27 cellular contexts compared by ENCODE assay signal in the genomic region with DNA sequence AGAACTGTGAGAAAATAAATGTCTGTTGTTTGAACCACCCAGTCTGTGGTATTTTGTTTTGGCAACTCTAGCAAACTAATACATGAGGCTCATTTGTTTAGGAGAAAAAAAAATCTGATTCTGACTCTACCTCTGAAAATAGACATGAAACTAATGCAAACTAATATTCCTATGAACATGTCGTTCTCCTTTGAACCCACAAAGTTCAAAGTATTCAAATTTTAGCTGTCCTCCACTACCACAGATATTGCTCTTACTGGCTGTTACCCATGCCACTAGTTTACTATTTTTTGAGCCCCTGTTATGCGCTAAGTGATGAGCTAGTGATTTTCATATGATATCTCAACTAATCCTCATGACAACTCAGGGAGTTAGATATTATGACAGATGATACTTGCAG. TPM values are rescaled to one million over a fixed set of nuclear protein-coding genes. Genes with fewer than 3 reads are reported as not detected.
DNase-seq lines count a peak whose midpoint lies in the region; ATAC-seq, FAIRE-seq and TF ChIP-seq lines count a peak whose summit lies in the region.
"Had no signal": no experiment of that assay in that cellular context is flagged by ENCODE, and none has a peak within 500 bp of the region (broad histone marks: within the 10 kb centered on the region; RNA-seq: fewer than 3 reads in every experiment).

No MANE protein-coding gene starts in this region.

- TF ChIP-seq POLR2A in lower leg skin (IDR thresholded peaks at IDR 0.05) = no peak

- H3K4me1 ChIP-seq in kidney (ENCODE audit: control insufficient read depth in 1 of 2, insufficient read depth in 1 of 2, low read depth in 1 of 2, low read length in 2 of 2) = no peaks in the 10 kb centered on the region
- H3K4me1 ChIP-seq: BE2C, HAP-1 had no signal

- WGBS in lower leg skin, 2 donors = 87 to 92% methylated on average over 2 of the region's 2 CpGs

- DNase-seq in GM12865 (ENCODE audit: low read depth) (peak; percentile 8), RPMI8226 (no peak), lower leg skin (ENCODE audit: low spot score in 2 of 2) (no peak), kidney (no peak), frontal cortex (ENCODE audit: low spot score in 2 of 2) (no peak)
- DNase-seq: BE2C; Calu3; CD4-positive, alpha-beta T cell; Kasumi-1; MM.1S; NCI-H1105; NCI-H1694; NCI-H510A treated with DMSO at 0.1 percent for 48 hours; Right ventricle myocardium superior; T-cell; T1000 had no signal

- H3K9me3 ChIP-seq in kidney (ENCODE audit: control insufficient read depth in 1 of 2, low read length in 2 of 2) = no peaks in the 10 kb centered on the region
- H3K9me3 ChIP-seq: BE2C, HAP-1 had no signal

- intact Hi-C loops in lower leg skin (cut with DNase I; ENCODE audit: low total_unique reads) (no loop called here), kidney (cut with DNase I) (no loop called here)

- H3K9ac ChIP-seq in kidney (ENCODE audit: low read length in 2 of 2) = no peak overlapping the region

- TF ChIP-seq CTCF in GM12865 (IDR thresholded peaks at IDR 0.05; ENCODE audit: insufficient read depth, low read depth, low read length, missing control alignments) (no peak), lower leg skin (IDR thresholded peaks at IDR 0.05) (no peak), kidney (IDR thresholded peaks at IDR 0.05; ENCODE audit: borderline replicate concordance, extremely low read depth, insufficient read depth) (no peak)

- ATAC-seq in GM19025 (IDR thresholded peaks at IDR 0.05; ENCODE audit: low read depth, unreplicated experiment) (peak; percentile 80), HG02678 (IDR thresholded peaks at IDR 0.05; ENCODE audit: unreplicated experiment) (peak; percentile 47), HG03025 (IDR thresholded peaks at IDR 0.05; ENCODE audit: low FRiP score, unreplicated experiment) (peak; percentile 59)
- ATAC-seq: Panc1, T-cell had no signal

- H3K36me3 ChIP-seq in kidney (ENCODE audit: control insufficient read depth in 1 of 2, insufficient read depth in 2 of 2, low read length in 2 of 2) = no peaks in the 10 kb centered on the region
- H3K36me3 ChIP-seq: BE2C, HAP-1 had no signal

- H3K4me3 ChIP-seq in GM12865 (ENCODE audit: low read depth, low read length) (no peak overlapping the region), lower leg skin (ENCODE audit: low read depth, poor library complexity, severe bottlenecking) (no peak overlapping the region), kidney (ENCODE audit: low read length in 2 of 2) (no peak overlapping the region)
- H3K4me3 ChIP-seq: HAP-1, SK-N-MC had no signal

- H3K27ac ChIP-seq in kidney (ENCODE audit: low read depth in 2 of 2, low read length in 2 of 2) = no peak overlapping the region
- H3K27ac ChIP-seq: 22Rv1, HL-60, SK-N-MC had no signal

- FAIRE-seq in kidney (lab: Jason Lieb, UNC) = no peak
- FAIRE-seq in frontal cortex (lab: Jason Lieb, UNC) = no peak
- FAIRE-seq: HTR-8/SVneo had no signal

RNA-seq across cellular contexts. Expression of gene ZNF804B, which starts 58.8 kb away (rescaled TPM):
- total RNA-seq in lower leg skin (not detected), kidney (0.19 TPM), frontal cortex (6.9 TPM)
- polyA plus RNA-seq in kidney (ENCODE audit: insufficient read depth, low read depth, low replicate concordance) = not detected
- total RNA-seq: Calu3; CD4-positive, alpha-beta T cell; Right ventricle myocardium superior; T-cell had no signal
- polyA plus RNA-seq: AG04450, IgD-negative memory B cell had no signal
